In genomic region chr13:91417660-91418325, GRCh38 we compare ENCODE assay signal across 26 cellular contexts. TPM values are rescaled to one million over a fixed set of nuclear protein-coding genes. Genes with fewer than 3 reads are reported as not detected.
DNase-seq lines count a peak whose midpoint lies in the region; ATAC-seq and TF ChIP-seq lines count a peak whose summit lies in the region.
"Had no signal": no experiment of that assay in that cellular context is flagged by ENCODE, and none has a peak within 500 bp of the region (broad histone marks: within the 10 kb centered on the region; RNA-seq: fewer than 3 reads in every experiment).

No MANE protein-coding gene starts in this region.

- TF ChIP-seq CTCF in GM06990 (IDR thresholded peaks at IDR 0.05; ENCODE audit: insufficient read depth, low read length, poor library complexity, severe bottlenecking): no peak

- no peaks in the 10 kb centered on the region for H3K79me2 ChIP-seq in trophoblast cell (ENCODE audit: control insufficient read depth, insufficient read depth, low read length, poor library complexity)

- ATAC-seq in GM18870 (IDR thresholded peaks at IDR 0.05; ENCODE audit: unreplicated experiment) (peak; percentile 83), HG02973 (IDR thresholded peaks at IDR 0.05; ENCODE audit: unreplicated experiment) (peak; percentile 55), GM21825 (IDR thresholded peaks at IDR 0.05; ENCODE audit: unreplicated experiment) (no peak), left lobe of liver (no peak), SK-N-SH treated with all-trans-retinoic acid at 6 μM for 48 hours (no peak)
- ATAC-seq: A549 had no signal

- no peak overlapping the region for H3K4me2 ChIP-seq in trophoblast cell (ENCODE audit: low read length)
- H3K4me2 ChIP-seq: A549, smooth muscle cell had no signal

- no peak overlapping the region for H3K4ac ChIP-seq in trophoblast cell (ENCODE audit: low read depth, low read length)

- H3K4me3 ChIP-seq in GM06990 (replicated peaks; ENCODE audit: low read depth, low read length): no peak overlapping the region
- no peak overlapping the region for H3K4me3 ChIP-seq in trophoblast cell (ENCODE audit: low read depth, low read length)
- H3K4me3 ChIP-seq: A549, esophagus muscularis mucosa, smooth muscle cell, tibial artery had no signal

- H2BK120ac ChIP-seq in trophoblast cell (ENCODE audit: insufficient read depth, low read length, poor library complexity): no peak overlapping the region

- no peaks in the 10 kb centered on the region for H3K9me3 ChIP-seq in trophoblast cell (ENCODE audit: insufficient read depth, low read depth, low read length)
- H3K9me3 ChIP-seq: A549, esophagus muscularis mucosa, tibial artery had no signal

- H3K27me3 ChIP-seq in GM06990 (replicated peaks; ENCODE audit: control insufficient read depth, insufficient read depth, low read length) (no peaks in the 10 kb centered on the region), trophoblast cell (ENCODE audit: insufficient read depth, low read length) (no peaks in the 10 kb centered on the region)
- H3K27me3 ChIP-seq: esophagus muscularis mucosa, tibial artery had no signal

- no peak overlapping the region for H2AK5ac ChIP-seq in trophoblast cell (ENCODE audit: low read length)

- no peak overlapping the region for H2AFZ ChIP-seq in trophoblast cell (ENCODE audit: insufficient read depth, low read length, poor library complexity)

- no peaks in the 10 kb centered on the region for H3K36me3 Mint-ChIP-seq in immature natural killer cell

- H3K9me3 Mint-ChIP-seq in immature natural killer cell: peaks cover 0 to 2% (median 0%) of the 10 kb centered on the region in 6 donors

- H3K9ac ChIP-seq in trophoblast cell (ENCODE audit: low read length): no peak overlapping the region

- H3K4me1 ChIP-seq in trophoblast cell (ENCODE audit: control insufficient read depth in 1 of 2, insufficient read depth in 2 of 2, low read length in 2 of 2): no peaks in the 10 kb centered on the region
- H3K4me1 ChIP-seq: A549, esophagus muscularis mucosa, tibial artery had no signal

- H3K79me1 ChIP-seq in trophoblast cell (ENCODE audit: low read length): no peaks in the 10 kb centered on the region

- no peak overlapping the region for H2BK12ac ChIP-seq in trophoblast cell (ENCODE audit: low read length)

- H3K18ac ChIP-seq in trophoblast cell (ENCODE audit: low read length): no peak overlapping the region

- H4K12ac ChIP-seq in trophoblast cell (ENCODE audit: low read depth, low read length): no peak overlapping the region

- H3K27me3 Mint-ChIP-seq in immature natural killer cell (ENCODE audit: low read depth in 3 of 3): peaks cover 2 to 5% (median 5%) of the 10 kb centered on the region in 3 donors

- H3K36me3 ChIP-seq in GM06990 (ENCODE audit: control insufficient read depth, insufficient read depth, low read length): no peaks in the 10 kb centered on the region
- H3K36me3 ChIP-seq in trophoblast cell (ENCODE audit: control insufficient read depth in 1 of 2, insufficient read depth in 2 of 2, low read length in 2 of 2): no peaks in the 10 kb centered on the region
- H3K36me3 ChIP-seq: esophagus muscularis mucosa, tibial artery had no signal

- WGBS in trophoblast cell (ENCODE audit: extremely low coverage, insufficient coverage, insufficient read length): no CpG with 5 or more reads among the region's 6 CpGs

- no peak overlapping the region for H3K14ac ChIP-seq in trophoblast cell (ENCODE audit: low read length)

- H3K4me3 Mint-ChIP-seq in immature natural killer cell: peak overlapping the region in 1 of 5 donors; percentile 0
- H3K4me3 Mint-ChIP-seq: B cell had no signal

- no peak overlapping the region for H3K27ac ChIP-seq in trophoblast cell (ENCODE audit: low read depth, low read length)
- H3K27ac ChIP-seq: A549, esophagus muscularis mucosa, RWPE1, tibial artery had no signal

- H3K23ac ChIP-seq in trophoblast cell (ENCODE audit: low read length): no peak overlapping the region

- peak; percentile 18 for DNase-seq in GM06990 (ENCODE audit: extremely low read depth, insufficient read length)
- DNase-seq in immature natural killer cell: peak in 2 of 3 donors; percentile 1 to 23
- no peak for DNase-seq in trophoblast cell
- no peak for DNase-seq in left lobe of liver (ENCODE audit: low spot score)
- DNase-seq: activated CD4-positive, alpha-beta T cell treated with anti-CD3 and anti-CD28 coated beads, Interleukin-2, amount 50 U/mL, for 48 hours; activated gamma-delta T cell treated with Interleukin-2 at 50 U/mL for 16 hours; activated T-cell treated with anti-CD3 and anti-CD28 coated beads for 4 hours; GF-D8; Karpas-422; kidney; mesenchymal stem cell; MV-4-11; NCI-H187; NCI-H748 treated with DMSO at 0.1 percent for 48 hours; occipital lobe; stimulated activated naive CD4-positive, alpha-beta T cell treated with Interleukin-2 at 50 U/mL for 16 hours; tibial artery had no signal

- no peak overlapping the region for H4K8ac ChIP-seq in trophoblast cell (ENCODE audit: low read depth, low read length)

- no peak overlapping the region for H4K91ac ChIP-seq in trophoblast cell (ENCODE audit: low read depth, low read length)

- no peak overlapping the region for H2BK5ac ChIP-seq in trophoblast cell (ENCODE audit: low read depth, low read length, poor library complexity)

- no peak overlapping the region for H3K27ac Mint-ChIP-seq in immature natural killer cell
- H3K27ac Mint-ChIP-seq: B cell had no signal

- H3K4me1 Mint-ChIP-seq in immature natural killer cell: peaks cover 6 to 18% of the 10 kb centered on the region in 2 donors
- H3K4me1 Mint-ChIP-seq: B cell had no signal

TF ChIP-seq in SK-N-SH treated with all-trans-retinoic acid at 6 μM for 48 hours, 23 proteins besides CTCF, POLR2A, EP300 and RAD21:
- no peak for TF ChIP-seq CREB5 (CRISPR knock-in tag; IDR thresholded peaks at IDR 0.05; ENCODE audit: low read depth)
- no peak for TF ChIP-seq ARNTL (CRISPR knock-in tag; IDR thresholded peaks at IDR 0.05; ENCODE audit: borderline replicate concordance, low read depth)
- no peak for TF ChIP-seq PATZ1 (CRISPR knock-in tag; IDR thresholded peaks at IDR 0.05; ENCODE audit: borderline replicate concordance)

RNA-seq across cellular contexts. Expression of gene GPC5, which starts 19.4 kb away (rescaled TPM):
- polyA plus RNA-seq in immature natural killer cell: under 1 TPM in 1 of 3 donors, not detected in 2; 0.58 TPM
- polyA plus RNA-seq in trophoblast cell (2013): 1.4 and 1.5 TPM in 2 replicates
- 0.65 TPM for total RNA-seq in left lobe of liver
- polyA plus RNA-seq: A549 had no signal

Comparison
In these comparisons a context has a peak if more than half of its experiments do, and no peak if none do; other contexts are left out.
1. DNase-seq: peak in GM06990 (single experiment) and immature natural killer cell (2 of 3); none in trophoblast cell (0 of 2) and left lobe of liver (single experiment).
2. ATAC-seq: peak in GM18870 (single experiment) and HG02973 (single experiment); none in GM21825 (single experiment), left lobe of liver (single experiment) and SK-N-SH treated with all-trans-retinoic acid at 6 μM for 48 hours (single experiment).